In genomic region chr15:50235794-50236193, GRCh38 we compare ENCODE assay signal across 1 cellular context.
TF ChIP-seq lines count a peak whose summit lies in the region.

No MANE protein-coding gene starts in this region.

TF ChIP-seq in K562, 482 proteins besides CTCF, POLR2A, EP300 and RAD21 (continues in another document):
- no peak for TF ChIP-seq ZNF277 (CRISPR knock-in tag; IDR thresholded peaks at IDR 0.05; ENCODE audit: borderline replicate concordance)
- no peak for TF ChIP-seq NR4A1 (CRISPR knock-in tag; IDR thresholded peaks at IDR 0.05)
- no peak for TF ChIP-seq NR4A1 (tag; IDR thresholded peaks at IDR 0.05)
- peak in 1 of 2 experiments; percentile 56; a peak in 1 of 4 replicates for TF ChIP-seq RCOR1 (IDR thresholded peaks at IDR 0.05; ENCODE audit: borderline replicate concordance in 1 of 2, low read depth in 2 of 2, low read length in 2 of 2)
- peak; percentile 58; the same call in 1 of the 2 replicates for TF ChIP-seq ZNF592 (IDR thresholded peaks at IDR 0.05)
- TF ChIP-seq ZNF79 (CRISPR knock-in tag; IDR thresholded peaks at IDR 0.05; ENCODE audit: low read depth): no peak
- TF ChIP-seq NFE2L1 (tag; IDR thresholded peaks at IDR 0.05; ENCODE audit: borderline replicate concordance, low read depth): peak; percentile 93
- peak; percentile 99 for TF ChIP-seq ZNF316 (IDR thresholded peaks at IDR 0.05)
- no peak for TF ChIP-seq SPI1 (IDR thresholded peaks at IDR 0.05; ENCODE audit: borderline replicate concordance, low read depth, low read length)
- no peak for TF ChIP-seq STAT5A (IDR thresholded peaks at IDR 0.05; ENCODE audit: borderline replicate concordance, low read length)
- peak in 1 of 2 experiments; percentile 37; a peak in 1 of 4 replicates for TF ChIP-seq KDM1A (IDR thresholded peaks at IDR 0.05)
- TF ChIP-seq JUND (IDR thresholded peaks at IDR 0.05; ENCODE audit: borderline replicate concordance, low read depth, low read length): peak; percentile 30; the same call in 1 of the 2 replicates
- TF ChIP-seq JUND (tag; IDR thresholded peaks at IDR 0.05; ENCODE audit: borderline replicate concordance, low read depth, low read length): peak; percentile 25; the same call in 1 of the 3 replicates
- no peak for TF ChIP-seq ZNF121 (CRISPR knock-in tag; conservative IDR thresholded peaks at IDR 0.05)
- TF ChIP-seq ZNF184 (CRISPR knock-in tag; IDR thresholded peaks at IDR 0.05): no peak
- TF ChIP-seq NRF1 (conservative IDR thresholded peaks at IDR 0.05 in 1 of 2, IDR thresholded peaks at IDR 0.05 in 1 of 2): no peak
- TF ChIP-seq FOXM1 (IDR thresholded peaks at IDR 0.05; ENCODE audit: low read depth): 0 out of 2 replicates have a peak, but pooled peaks have one; percentile 15
- TF ChIP-seq FOXM1 (CRISPR knock-in tag; IDR thresholded peaks at IDR 0.05; ENCODE audit: low read depth): no peak
- TF ChIP-seq ZBTB9 (CRISPR knock-in tag; IDR thresholded peaks at IDR 0.05): no peak
- no peak for TF ChIP-seq FOXO4 (CRISPR knock-in tag; IDR thresholded peaks at IDR 0.05)
- peak; percentile 95 for TF ChIP-seq C11orf30 (IDR thresholded peaks at IDR 0.05; ENCODE audit: low read depth)
- peak; percentile 60; the same call in 1 of the 2 replicates for TF ChIP-seq SMARCA4 (IDR thresholded peaks at IDR 0.05)
- no peak for TF ChIP-seq NCOA1 (IDR thresholded peaks at IDR 0.05; ENCODE audit: low read depth)
- TF ChIP-seq PHF8 (IDR thresholded peaks at IDR 0.05; ENCODE audit: borderline replicate concordance, low read length): no peak
- TF ChIP-seq NR2C2 (CRISPR knock-in tag; IDR thresholded peaks at IDR 0.05): no peak
- TF ChIP-seq NR2C2 (tag; IDR thresholded peaks at IDR 0.05): peak; percentile 33; the same call in 1 of the 2 replicates
- TF ChIP-seq ZBTB49 (CRISPR knock-in tag; IDR thresholded peaks at IDR 0.05; ENCODE audit: borderline replicate concordance): no peak
- no peak for TF ChIP-seq PRMT5 (CRISPR knock-in tag; IDR thresholded peaks at IDR 0.05)
- no peak for TF ChIP-seq ZBTB11 (CRISPR knock-in tag; IDR thresholded peaks at IDR 0.05)
- no peak for TF ChIP-seq LEF1 (IDR thresholded peaks at IDR 0.05)
- peak; percentile 44; the same call in 1 of the 2 replicates for TF ChIP-seq ARID1B (IDR thresholded peaks at IDR 0.05)
- TF ChIP-seq MEIS2 (IDR thresholded peaks at IDR 0.05; ENCODE audit: partially characterized antibody): peak; percentile 53
- peak; percentile 17; the same call in 1 of the 2 replicates for TF ChIP-seq PKNOX1 (IDR thresholded peaks at IDR 0.05)
- TF ChIP-seq ZNF197 (CRISPR knock-in tag; IDR thresholded peaks at IDR 0.05; ENCODE audit: low read depth): no peak
- TF ChIP-seq NFXL1 (CRISPR knock-in tag; IDR thresholded peaks at IDR 0.05): no peak
- peak; percentile 90 for TF ChIP-seq BACH1 (tag; IDR thresholded peaks at IDR 0.05)
- no peak for TF ChIP-seq ATF3 (IDR thresholded peaks at IDR 0.05)
- no peak for TF ChIP-seq ATF3 (CRISPR knock-in tag; conservative IDR thresholded peaks at IDR 0.05)
- no peak for TF ChIP-seq RFX1 (IDR thresholded peaks at IDR 0.05)
- TF ChIP-seq MAFG (tag; conservative IDR thresholded peaks at IDR 0.05): peak; percentile 98
- peak; percentile 19; the same call in 1 of the 2 replicates for TF ChIP-seq NFIC (IDR thresholded peaks at IDR 0.05)
- no peak for TF ChIP-seq TAF9B (IDR thresholded peaks at IDR 0.05; ENCODE audit: partially characterized antibody)
- no peak for TF ChIP-seq RBM25 (IDR thresholded peaks at IDR 0.05; ENCODE audit: low read depth, low read length, severe bottlenecking)
- peak; percentile 95 for TF ChIP-seq MAFK (IDR thresholded peaks at IDR 0.05; ENCODE audit: low read length)
- no peak for TF ChIP-seq SNIP1 (IDR thresholded peaks at IDR 0.05; ENCODE audit: low read depth)
- 0 out of 2 replicates have a peak, but pooled peaks have one; percentile 24 for TF ChIP-seq ZNF395 (CRISPR knock-in tag; IDR thresholded peaks at IDR 0.05)
